In genomic region chr16:53503270-53503911, GRCh38 we compare ENCODE assay signal across 8 cellular contexts. TPM values are rescaled to one million over a fixed set of nuclear protein-coding genes. Genes with fewer than 3 reads are reported as not detected.
DNase-seq lines count a peak whose midpoint lies in the region; ATAC-seq and TF ChIP-seq lines count a peak whose summit lies in the region.

No MANE protein-coding gene starts in this region.

- H3K9me3 Mint-ChIP-seq in IgD-negative memory B cell = no peaks in the 10 kb centered on the region

- no peaks in the 10 kb centered on the region for H3K27me3 Mint-ChIP-seq in IgD-negative memory B cell

- ATAC-seq in GM21576 (IDR thresholded peaks at IDR 0.05; ENCODE audit: unreplicated experiment) = peak; percentile 95

- peaks cover 28% of the 10 kb centered on the region for H3K4me1 ChIP-seq in mononuclear cell (ENCODE audit: insufficient read depth, low read length)

- H3K4me3 ChIP-seq in epithelial cell of esophagus (ENCODE audit: low read length) (peak overlapping the region; percentile 65), mononuclear cell (ENCODE audit: low read length) (peak overlapping the region; percentile 64)

- no peaks in the 10 kb centered on the region for H3K27me3 ChIP-seq in mononuclear cell (ENCODE audit: insufficient read depth, low read length)

- peak overlapping the region; percentile 85 to 99 (median 92) for H3K4me3 Mint-ChIP-seq in IgD-negative memory B cell

- H3K4me1 Mint-ChIP-seq in IgD-negative memory B cell = peaks cover 6 to 30% (median 22%) of the 10 kb centered on the region in 3 donors

- no peaks in the 10 kb centered on the region for H3K36me3 Mint-ChIP-seq in IgD-negative memory B cell

- no peak for TF ChIP-seq CTCF in epithelial cell of esophagus (IDR thresholded peaks at IDR 0.05; ENCODE audit: insufficient read depth, low read depth, low read length, missing control alignments)

- DNase-seq in DMS153 (lab: John Stamatoyannopoulos, UW) = peak; percentile 98
- DNase-seq in OCI-M1 (lab: John Stamatoyannopoulos, UW) = peak; percentile 98
- peak; percentile 99 for DNase-seq in activated T-cell treated with anti-CD3 and anti-CD28 coated beads for 48 hours (ENCODE audit: low read depth)
- DNase-seq in epithelial cell of esophagus (ENCODE audit: low read depth) = peak; percentile 100
- DNase-seq in stimulated activated CD8-positive, alpha-beta memory T cell treated with anti-CD3 and anti-CD28 coated beads, Interleukin-2, amount 100 ng/mL, for 48 hours (ENCODE audit: low read depth in 2 of 2) = peak; percentile 97 to 99

- no peaks in the 10 kb centered on the region for H3K9me3 ChIP-seq in mononuclear cell (ENCODE audit: low read depth, low read length)

- H3K27ac Mint-ChIP-seq in IgD-negative memory B cell = peak overlapping the region; percentile 79 to 94 (median 90)

RNA-seq across cellular contexts. Expression of gene AKTIP, which starts 0.4 kb away (rescaled TPM):
- 16.8 TPM for polyA plus RNA-seq in IgD-negative memory B cell
- 42.3 TPM for total RNA-seq in mononuclear cell

Comparison
In these comparisons a context has a peak if more than half of its experiments do, and no peak if none do; other contexts are left out.
1. Peak in every context shown above with its lines: DNase-seq, ATAC-seq and H3K4me3 ChIP-seq.